ENCODE assay signal across 1 cellular context in genomic region chr11:1807628-1807995, GRCh38.
TF ChIP-seq lines count a peak whose summit lies in the region.

No MANE protein-coding gene starts in this region.

TF ChIP-seq in SK-N-SH treated with all-trans-retinoic acid at 6 μM for 48 hours, 23 proteins besides CTCF, POLR2A, EP300 and RAD21 (continued from another document):
- TF ChIP-seq, protein P1, sequence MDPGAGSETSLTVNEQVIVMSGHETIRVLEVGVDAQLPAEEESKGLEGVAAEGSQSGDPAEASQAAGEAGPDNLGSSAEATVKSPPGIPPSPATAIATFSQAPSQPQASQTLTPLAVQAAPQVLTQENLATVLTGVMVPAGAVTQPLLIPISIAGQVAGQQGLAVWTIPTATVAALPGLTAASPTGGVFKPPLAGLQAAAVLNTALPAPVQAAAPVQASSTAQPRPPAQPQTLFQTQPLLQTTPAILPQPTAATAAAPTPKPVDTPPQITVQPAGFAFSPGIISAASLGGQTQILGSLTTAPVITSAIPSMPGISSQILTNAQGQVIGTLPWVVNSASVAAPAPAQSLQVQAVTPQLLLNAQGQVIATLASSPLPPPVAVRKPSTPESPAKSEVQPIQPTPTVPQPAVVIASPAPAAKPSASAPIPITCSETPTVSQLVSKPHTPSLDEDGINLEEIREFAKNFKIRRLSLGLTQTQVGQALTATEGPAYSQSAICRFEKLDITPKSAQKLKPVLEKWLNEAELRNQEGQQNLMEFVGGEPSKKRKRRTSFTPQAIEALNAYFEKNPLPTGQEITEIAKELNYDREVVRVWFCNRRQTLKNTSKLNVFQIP (CRISPR knock-in tag; IDR thresholded peaks at IDR 0.05; ENCODE audit: borderline replicate concordance, low read depth): no peak
- no peak for TF ChIP-seq ZFP30 (CRISPR knock-in tag; IDR thresholded peaks at IDR 0.05)
- no peak for TF ChIP-seq TCF4 (CRISPR knock-in tag; IDR thresholded peaks at IDR 0.05; ENCODE audit: borderline replicate concordance)
- no peak for TF ChIP-seq CSDC2 (CRISPR knock-in tag; IDR thresholded peaks at IDR 0.05)
- TF ChIP-seq OSR1 (CRISPR knock-in tag; IDR thresholded peaks at IDR 0.05): no peak
- no peak for TF ChIP-seq GLIS3 (CRISPR knock-in tag; IDR thresholded peaks at IDR 0.05)
- no peak for TF ChIP-seq CSRNP3 (CRISPR knock-in tag; IDR thresholded peaks at IDR 0.05)
- TF ChIP-seq RARB (CRISPR knock-in tag; IDR thresholded peaks at IDR 0.05): no peak
- TF ChIP-seq, protein P2, sequence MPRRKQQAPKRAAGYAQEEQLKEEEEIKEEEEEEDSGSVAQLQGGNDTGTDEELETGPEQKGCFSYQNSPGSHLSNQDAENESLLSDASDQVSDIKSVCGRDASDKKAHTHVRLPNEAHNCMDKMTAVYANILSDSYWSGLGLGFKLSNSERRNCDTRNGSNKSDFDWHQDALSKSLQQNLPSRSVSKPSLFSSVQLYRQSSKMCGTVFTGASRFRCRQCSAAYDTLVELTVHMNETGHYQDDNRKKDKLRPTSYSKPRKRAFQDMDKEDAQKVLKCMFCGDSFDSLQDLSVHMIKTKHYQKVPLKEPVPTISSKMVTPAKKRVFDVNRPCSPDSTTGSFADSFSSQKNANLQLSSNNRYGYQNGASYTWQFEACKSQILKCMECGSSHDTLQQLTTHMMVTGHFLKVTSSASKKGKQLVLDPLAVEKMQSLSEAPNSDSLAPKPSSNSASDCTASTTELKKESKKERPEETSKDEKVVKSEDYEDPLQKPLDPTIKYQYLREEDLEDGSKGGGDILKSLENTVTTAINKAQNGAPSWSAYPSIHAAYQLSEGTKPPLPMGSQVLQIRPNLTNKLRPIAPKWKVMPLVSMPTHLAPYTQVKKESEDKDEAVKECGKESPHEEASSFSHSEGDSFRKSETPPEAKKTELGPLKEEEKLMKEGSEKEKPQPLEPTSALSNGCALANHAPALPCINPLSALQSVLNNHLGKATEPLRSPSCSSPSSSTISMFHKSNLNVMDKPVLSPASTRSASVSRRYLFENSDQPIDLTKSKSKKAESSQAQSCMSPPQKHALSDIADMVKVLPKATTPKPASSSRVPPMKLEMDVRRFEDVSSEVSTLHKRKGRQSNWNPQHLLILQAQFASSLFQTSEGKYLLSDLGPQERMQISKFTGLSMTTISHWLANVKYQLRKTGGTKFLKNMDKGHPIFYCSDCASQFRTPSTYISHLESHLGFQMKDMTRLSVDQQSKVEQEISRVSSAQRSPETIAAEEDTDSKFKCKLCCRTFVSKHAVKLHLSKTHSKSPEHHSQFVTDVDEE (CRISPR knock-in tag; IDR thresholded peaks at IDR 0.05): no peak
- TF ChIP-seq PATZ1 (CRISPR knock-in tag; IDR thresholded peaks at IDR 0.05; ENCODE audit: borderline replicate concordance): no peak
- TF ChIP-seq ZFP3 (CRISPR knock-in tag; IDR thresholded peaks at IDR 0.05): no peak
- TF ChIP-seq ESRRG (CRISPR knock-in tag; IDR thresholded peaks at IDR 0.05): no peak
- TF ChIP-seq ZNF8 (CRISPR knock-in tag; IDR thresholded peaks at IDR 0.05): no peak
- TF ChIP-seq ZNF70 (CRISPR knock-in tag; IDR thresholded peaks at IDR 0.05): no peak
- no peak for TF ChIP-seq BACH2 (CRISPR knock-in tag; IDR thresholded peaks at IDR 0.05; ENCODE audit: borderline replicate concordance)
- no peak for TF ChIP-seq ZC3H10 (CRISPR knock-in tag; IDR thresholded peaks at IDR 0.05)
